9 cellular contexts compared by ENCODE assay signal in genomic region chr17:7133424-7133823, GRCh38. TPM values are rescaled to one million over a fixed set of nuclear protein-coding genes. Genes with fewer than 3 reads are reported as not detected.
A peak's percentile ranks its signal among the peaks of the same experiment; 100 is the strongest.
DNase-seq lines count a peak whose midpoint lies in the region; ATAC-seq, FAIRE-seq and TF ChIP-seq lines count a peak whose summit lies in the region.
"Had no signal": no experiment of that assay in that cellular context is flagged by ENCODE, and none has a peak within 500 bp of the region (broad histone marks: within the 10 kb centered on the region; RNA-seq: fewer than 3 reads in every experiment).

No MANE protein-coding gene starts in this region.

- H3K4me3 Mint-ChIP-seq in dendritic cell treated with granulocyte-macrophage colony-stimulating factor and Interleukin-4, amounts not matched to agents 40 ng/mL and 50 ng/mL, for 4 days = peak overlapping the region; percentile 68

- peaks cover 82% of the 10 kb centered on the region for H3K4me1 Mint-ChIP-seq in dendritic cell treated with granulocyte-macrophage colony-stimulating factor and Interleukin-4, amounts not matched to agents 40 ng/mL and 50 ng/mL, for 4 days (ENCODE audit: low read depth)

- no peak for FAIRE-seq in kidney (lab: Jason Lieb, UNC)

- no peaks in the 10 kb centered on the region for H3K27me3 Mint-ChIP-seq in dendritic cell treated with granulocyte-macrophage colony-stimulating factor and Interleukin-4, amounts not matched to agents 40 ng/mL and 50 ng/mL, for 4 days

- H3K9me3 ChIP-seq in psoas muscle (no peaks in the 10 kb centered on the region), kidney (ENCODE audit: control insufficient read depth in 1 of 2, low read length in 2 of 2) (no peaks in the 10 kb centered on the region)

- DNase-seq in H7 (peak; percentile 70), T-helper 9 cell (peak; percentile 10), psoas muscle (no peak), kidney (no peak), coronary artery (ENCODE audit: low spot score) (no peak), lower leg skin (ENCODE audit: low spot score in 2 of 2) (no peak)

- WGBS in psoas muscle, 3 donors = 30 to 31% (median 30%) methylated on average over 19 of the region's 19 CpGs
- WGBS in lower leg skin, 2 donors = 39 to 45% methylated on average over 15 to 19 of the region's 19 CpGs

- intact Hi-C loops in dendritic cell treated with granulocyte-macrophage colony-stimulating factor and Interleukin-4, amounts not matched to agents 40 ng/mL and 50 ng/mL, for 4 days (cut with micrococcal nuclease) = loop anchor here (2.0 kb wide), 1 partner anchor 19 kb away; the partner anchor contains the start of gene ASGR2
- intact Hi-C loops in psoas muscle (cut with DNase I) = no loop called here
- intact Hi-C loops in kidney (cut with DNase I) = no loop called here
- intact Hi-C loops in lower leg skin (cut with DNase I; ENCODE audit: low total_unique reads) = loop anchor here (5.0 kb wide), 1 partner anchor 81 kb away; no protein-coding TSS in a partner anchor

- H3K36me3 ChIP-seq in H7 (replicated peaks; ENCODE audit: control insufficient read depth, insufficient read depth, low read length) (no peaks in the 10 kb centered on the region), psoas muscle (ENCODE audit: insufficient read depth in 1 of 2, low read depth in 1 of 2) (no peaks in the 10 kb centered on the region), kidney (ENCODE audit: control insufficient read depth in 1 of 2, insufficient read depth in 2 of 2, low read length in 2 of 2) (no peaks in the 10 kb centered on the region)

- H3K27ac Mint-ChIP-seq in dendritic cell treated with granulocyte-macrophage colony-stimulating factor and Interleukin-4, amounts not matched to agents 40 ng/mL and 50 ng/mL, for 4 days = peak overlapping the region; percentile 93

- no peaks in the 10 kb centered on the region for H3K4me1 ChIP-seq in psoas muscle
- no peaks in the 10 kb centered on the region for H3K4me1 ChIP-seq in kidney (ENCODE audit: control insufficient read depth in 1 of 2, insufficient read depth in 1 of 2, low read depth in 1 of 2, low read length in 2 of 2)

- no peak for TF ChIP-seq POLR2A in lower leg skin (IDR thresholded peaks at IDR 0.05)

- TF ChIP-seq CTCF in psoas muscle (IDR thresholded peaks at IDR 0.05) (peak; percentile 7), kidney (IDR thresholded peaks at IDR 0.05; ENCODE audit: borderline replicate concordance, extremely low read depth, insufficient read depth) (no peak), coronary artery (IDR thresholded peaks at IDR 0.05) (no peak), lower leg skin (IDR thresholded peaks at IDR 0.05) (no peak)

- H3K27me3 ChIP-seq in H7 (ENCODE audit: control insufficient read depth, insufficient read depth, low read length) (peaks cover 13% of the 10 kb centered on the region), psoas muscle (ENCODE audit: insufficient read depth in 3 of 3, low read length in 2 of 3) (peaks cover 0 to 44% (median 5%) of the 10 kb centered on the region in 3 donors)

- no peak overlapping the region for H3K9ac ChIP-seq in kidney (ENCODE audit: low read length in 2 of 2)

- ATAC-seq in psoas muscle (peak in 1 of 4 donors; percentile 28), GM21381 (IDR thresholded peaks at IDR 0.05; ENCODE audit: unreplicated experiment) (no peak)

- H3K36me3 Mint-ChIP-seq in dendritic cell treated with granulocyte-macrophage colony-stimulating factor and Interleukin-4, amounts not matched to agents 40 ng/mL and 50 ng/mL, for 4 days (ENCODE audit: low read depth) = peaks cover 17% of the 10 kb centered on the region

- H3K27ac ChIP-seq in psoas muscle = no peak overlapping the region
- no peak overlapping the region for H3K27ac ChIP-seq in kidney (ENCODE audit: low read depth in 2 of 2, low read length in 2 of 2)
- H3K27ac ChIP-seq in coronary artery = peak overlapping the region in 1 of 2 donors; percentile 63
- H3K27ac ChIP-seq: VCaP had no signal

- H3K4me3 ChIP-seq in H7 (ENCODE audit: insufficient read depth, low read depth, low read length) = peak overlapping the region; percentile 9; the same call in 1 of the 2 replicates
- no peak overlapping the region for H3K4me3 ChIP-seq in psoas muscle
- no peak overlapping the region for H3K4me3 ChIP-seq in kidney (ENCODE audit: low read length in 2 of 2)
- H3K4me3 ChIP-seq in coronary artery = no peak overlapping the region
- H3K4me3 ChIP-seq in lower leg skin (ENCODE audit: low read depth, poor library complexity, severe bottlenecking) = no peak overlapping the region

- no peaks in the 10 kb centered on the region for H3K9me3 Mint-ChIP-seq in dendritic cell treated with granulocyte-macrophage colony-stimulating factor and Interleukin-4, amounts not matched to agents 40 ng/mL and 50 ng/mL, for 4 days

RNA-seq across cellular contexts. Expression of gene ASGR2, which starts 18.8 kb away (rescaled TPM):
- not detected in 2 replicates for total RNA-seq in H7 (2014; rRNA removed; shearing (Covaris generic))
- total RNA-seq in psoas muscle = under 1 TPM in 2 of 4 donors, not detected in 2; 0.34 to 0.62 TPM
- under 1 TPM in 2 of 3 donors, not detected in 1; 0.04 to 0.25 TPM for polyA plus RNA-seq in psoas muscle
- total RNA-seq in kidney = 1.2 TPM
- polyA plus RNA-seq in kidney (ENCODE audit: insufficient read depth, low read depth, low replicate concordance) = 1.4 TPM
- total RNA-seq in lower leg skin = 10 to 100 TPM in 1 of 4 donors, 1 to 10 TPM in 3; 6.7 to 10.1 (median 8.7) TPM

RNA-seq across cellular contexts. Expression of gene ASGR1, which starts 45.7 kb away (rescaled TPM):
- total RNA-seq in H7 (2014; rRNA removed; shearing (Covaris generic)) = 12.3 and 15.4 TPM in 2 replicates
- total RNA-seq in psoas muscle (under 1 TPM in 2 of 4 donors, not detected in 2; 0.26 to 0.39 TPM), kidney (2.1 TPM), lower leg skin (1 to 10 TPM; 1.3 to 6.6 (median 4.2) TPM)
- polyA plus RNA-seq in psoas muscle (under 1 TPM; 0.08 to 0.23 (median 0.21) TPM), kidney (ENCODE audit: insufficient read depth, low read depth, low replicate concordance) (1.4 TPM)

RNA-seq across cellular contexts. Expression of gene CLEC10A, which starts 53.4 kb away (rescaled TPM):
- not detected in 2 replicates for total RNA-seq in H7 (2014; rRNA removed; shearing (Covaris generic))
- total RNA-seq in psoas muscle (1 to 10 TPM; 1.9 to 4.9 (median 2.4) TPM), kidney (16.1 TPM), lower leg skin (1 to 10 TPM in 2 of 4 donors, under 1 TPM in 2; 0.46 to 5.4 (median 1.9) TPM)
- polyA plus RNA-seq in psoas muscle (1 to 10 TPM in 1 of 3 donors, under 1 TPM in 2; 0.69 to 2.4 (median 0.87) TPM), kidney (ENCODE audit: insufficient read depth, low read depth, low replicate concordance) (1.5 TPM)

Comparison
In these comparisons a context has a peak if more than half of its experiments do, and no peak if none do; other contexts are left out.
1. DNase-seq: peak in H7 (single experiment) and T-helper 9 cell (single experiment); none in psoas muscle (0 of 2), kidney (single experiment), coronary artery (single experiment) and lower leg skin (0 of 2).
2. intact Hi-C loops: an anchor here in dendritic cell treated with granulocyte-macrophage colony-stimulating factor and Interleukin-4, amounts not matched to agents 40 ng/mL and 50 ng/mL, for 4 days (2.0 kb wide) and lower leg skin (5.0 kb wide); none called in psoas muscle and kidney.